Comparison of ENCODE assay signal across 1 cellular context in the genomic region with DNA sequence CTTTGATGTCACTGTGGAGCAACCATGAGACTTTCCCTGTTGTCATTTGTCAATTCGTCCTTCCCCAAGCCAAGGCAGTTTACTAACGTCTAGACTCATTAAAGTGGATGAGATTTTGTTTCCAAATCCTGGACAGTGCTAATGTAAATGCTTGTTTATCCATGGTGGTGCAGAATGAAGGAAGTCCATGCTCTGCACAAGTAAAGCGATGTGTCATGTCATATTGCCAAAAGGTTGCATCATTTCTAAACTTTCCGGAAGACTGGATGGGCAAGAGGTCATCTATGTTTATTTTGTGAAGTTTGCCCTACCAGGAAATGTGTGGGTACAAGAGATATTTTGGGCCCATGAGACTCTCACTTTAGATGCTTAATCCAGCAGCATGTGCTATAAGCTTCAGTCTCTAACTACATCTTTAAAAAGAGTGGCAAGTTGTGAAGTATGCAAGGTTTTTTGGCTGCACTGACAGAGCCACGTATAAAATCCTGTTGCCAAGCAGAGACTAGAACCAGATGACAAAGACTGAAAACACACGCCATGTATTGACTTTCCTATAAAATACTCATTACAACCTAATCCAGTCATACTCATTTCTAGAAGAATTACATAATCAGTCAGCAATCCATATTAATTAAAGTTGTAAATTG.
TF ChIP-seq lines count a peak whose summit lies in the region.

No MANE protein-coding gene starts in this region.

TF ChIP-seq in K562, 482 proteins besides CTCF, POLR2A, EP300 and RAD21 (continued from another document and continues in another):
- TF ChIP-seq, protein P1, sequence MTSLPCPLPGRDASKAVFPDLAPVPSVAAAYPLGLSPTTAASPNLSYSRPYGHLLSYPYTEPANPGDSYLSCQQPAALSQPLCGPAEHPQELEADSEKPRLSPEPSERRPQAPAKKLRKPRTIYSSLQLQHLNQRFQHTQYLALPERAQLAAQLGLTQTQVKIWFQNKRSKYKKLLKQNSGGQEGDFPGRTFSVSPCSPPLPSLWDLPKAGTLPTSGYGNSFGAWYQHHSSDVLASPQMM (CRISPR knock-in tag; IDR thresholded peaks at IDR 0.05) = no peak
- no peak for TF ChIP-seq PTBP1 (IDR thresholded peaks at IDR 0.05; ENCODE audit: low read depth, low read length)
- no peak for TF ChIP-seq PHB2 (IDR thresholded peaks at IDR 0.05; ENCODE audit: low read depth)
- peak; percentile 92 for TF ChIP-seq ZNF766 (CRISPR knock-in tag; conservative IDR thresholded peaks at IDR 0.05)
- TF ChIP-seq, protein P2, sequence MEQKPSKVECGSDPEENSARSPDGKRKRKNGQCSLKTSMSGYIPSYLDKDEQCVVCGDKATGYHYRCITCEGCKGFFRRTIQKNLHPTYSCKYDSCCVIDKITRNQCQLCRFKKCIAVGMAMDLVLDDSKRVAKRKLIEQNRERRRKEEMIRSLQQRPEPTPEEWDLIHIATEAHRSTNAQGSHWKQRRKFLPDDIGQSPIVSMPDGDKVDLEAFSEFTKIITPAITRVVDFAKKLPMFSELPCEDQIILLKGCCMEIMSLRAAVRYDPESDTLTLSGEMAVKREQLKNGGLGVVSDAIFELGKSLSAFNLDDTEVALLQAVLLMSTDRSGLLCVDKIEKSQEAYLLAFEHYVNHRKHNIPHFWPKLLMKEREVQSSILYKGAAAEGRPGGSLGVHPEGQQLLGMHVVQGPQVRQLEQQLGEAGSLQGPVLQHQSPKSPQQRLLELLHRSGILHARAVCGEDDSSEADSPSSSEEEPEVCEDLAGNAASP (IDR thresholded peaks at IDR 0.05) = no peak
- no peak for TF ChIP-seq GATAD2B (IDR thresholded peaks at IDR 0.05; ENCODE audit: borderline replicate concordance)
- TF ChIP-seq, protein P3, sequence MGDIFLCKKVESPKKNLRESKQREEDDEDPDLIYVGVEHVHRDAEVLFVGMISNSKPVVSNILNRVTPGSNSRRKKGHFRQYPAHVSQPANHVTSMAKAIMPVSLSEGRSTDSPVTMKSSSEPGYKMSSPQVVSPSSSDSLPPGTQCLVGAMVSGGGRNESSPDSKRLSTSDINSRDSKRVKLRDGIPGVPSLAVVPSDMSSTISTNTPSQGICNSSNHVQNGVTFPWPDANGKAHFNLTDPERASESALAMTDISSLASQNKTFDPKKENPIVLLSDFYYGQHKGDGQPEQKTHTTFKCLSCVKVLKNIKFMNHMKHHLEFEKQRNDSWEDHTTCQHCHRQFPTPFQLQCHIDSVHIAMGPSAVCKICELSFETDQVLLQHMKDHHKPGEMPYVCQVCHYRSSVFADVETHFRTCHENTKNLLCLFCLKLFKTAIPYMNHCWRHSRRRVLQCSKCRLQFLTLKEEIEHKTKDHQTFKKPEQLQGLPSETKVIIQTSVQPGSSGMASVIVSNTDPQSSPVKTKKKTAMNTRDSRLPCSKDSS (IDR thresholded peaks at IDR 0.05; ENCODE audit: low read depth, partially characterized antibody) = no peak
- TF ChIP-seq HDAC3 (IDR thresholded peaks at IDR 0.05; ENCODE audit: borderline replicate concordance, partially characterized antibody) = peak; percentile 68
- TF ChIP-seq BMI1 (IDR thresholded peaks at IDR 0.05; ENCODE audit: low read length) = no peak
- no peak for TF ChIP-seq MEF2A (IDR thresholded peaks at IDR 0.05; ENCODE audit: control insufficient read depth, low read depth, low read length)
- no peak for TF ChIP-seq STAT5B (CRISPR knock-in tag; IDR thresholded peaks at IDR 0.05)
- TF ChIP-seq ADNP (tag; IDR thresholded peaks at IDR 0.05) = no peak
- TF ChIP-seq SREBF1 (IDR thresholded peaks at IDR 0.05; ENCODE audit: borderline replicate concordance, low read depth, low read length) = no peak
- peak; percentile 45 for TF ChIP-seq TAF9B (IDR thresholded peaks at IDR 0.05; ENCODE audit: partially characterized antibody)
- no peak for TF ChIP-seq PHF21A (IDR thresholded peaks at IDR 0.05; ENCODE audit: borderline replicate concordance, low read depth)
- TF ChIP-seq, protein P4, sequence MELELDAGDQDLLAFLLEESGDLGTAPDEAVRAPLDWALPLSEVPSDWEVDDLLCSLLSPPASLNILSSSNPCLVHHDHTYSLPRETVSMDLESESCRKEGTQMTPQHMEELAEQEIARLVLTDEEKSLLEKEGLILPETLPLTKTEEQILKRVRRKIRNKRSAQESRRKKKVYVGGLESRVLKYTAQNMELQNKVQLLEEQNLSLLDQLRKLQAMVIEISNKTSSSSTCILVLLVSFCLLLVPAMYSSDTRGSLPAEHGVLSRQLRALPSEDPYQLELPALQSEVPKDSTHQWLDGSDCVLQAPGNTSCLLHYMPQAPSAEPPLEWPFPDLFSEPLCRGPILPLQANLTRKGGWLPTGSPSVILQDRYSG (tag; conservative IDR thresholded peaks at IDR 0.05; ENCODE audit: low read depth) = peak; percentile 85
- no peak for TF ChIP-seq ZKSCAN1 (IDR thresholded peaks at IDR 0.05; ENCODE audit: low read depth, low read length)
- no peak for TF ChIP-seq ATF1 (CRISPR knock-in tag; IDR thresholded peaks at IDR 0.05)
- TF ChIP-seq ATF1 (tag; IDR thresholded peaks at IDR 0.05) = peak; percentile 59
- peak in 1 of 2 experiments; percentile 79; a peak in 1 of 4 replicates for TF ChIP-seq TEAD1 (CRISPR knock-in tag; IDR thresholded peaks at IDR 0.05)
- TF ChIP-seq E2F3 (CRISPR knock-in tag; IDR thresholded peaks at IDR 0.05) = no peak
- TF ChIP-seq CREB1 (IDR thresholded peaks at IDR 0.05) = no peak
- no peak for TF ChIP-seq CREB1 (CRISPR knock-in tag; IDR thresholded peaks at IDR 0.05)
- TF ChIP-seq, protein P5, sequence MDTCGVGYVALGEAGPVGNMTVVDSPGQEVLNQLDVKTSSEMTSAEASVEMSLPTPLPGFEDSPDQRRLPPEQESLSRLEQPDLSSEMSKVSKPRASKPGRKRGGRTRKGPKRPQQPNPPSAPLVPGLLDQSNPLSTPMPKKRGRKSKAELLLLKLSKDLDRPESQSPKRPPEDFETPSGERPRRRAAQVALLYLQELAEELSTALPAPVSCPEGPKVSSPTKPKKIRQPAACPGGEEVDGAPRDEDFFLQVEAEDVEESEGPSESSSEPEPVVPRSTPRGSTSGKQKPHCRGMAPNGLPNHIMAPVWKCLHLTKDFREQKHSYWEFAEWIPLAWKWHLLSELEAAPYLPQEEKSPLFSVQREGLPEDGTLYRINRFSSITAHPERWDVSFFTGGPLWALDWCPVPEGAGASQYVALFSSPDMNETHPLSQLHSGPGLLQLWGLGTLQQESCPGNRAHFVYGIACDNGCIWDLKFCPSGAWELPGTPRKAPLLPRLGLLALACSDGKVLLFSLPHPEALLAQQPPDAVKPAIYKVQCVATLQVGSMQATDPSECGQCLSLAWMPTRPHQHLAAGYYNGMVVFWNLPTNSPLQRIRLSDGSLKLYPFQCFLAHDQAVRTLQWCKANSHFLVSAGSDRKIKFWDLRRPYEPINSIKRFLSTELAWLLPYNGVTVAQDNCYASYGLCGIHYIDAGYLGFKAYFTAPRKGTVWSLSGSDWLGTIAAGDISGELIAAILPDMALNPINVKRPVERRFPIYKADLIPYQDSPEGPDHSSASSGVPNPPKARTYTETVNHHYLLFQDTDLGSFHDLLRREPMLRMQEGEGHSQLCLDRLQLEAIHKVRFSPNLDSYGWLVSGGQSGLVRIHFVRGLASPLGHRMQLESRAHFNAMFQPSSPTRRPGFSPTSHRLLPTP (IDR thresholded peaks at IDR 0.05; ENCODE audit: borderline replicate concordance, extremely low read depth, insufficient read length) = no peak
- TF ChIP-seq, protein P6, sequence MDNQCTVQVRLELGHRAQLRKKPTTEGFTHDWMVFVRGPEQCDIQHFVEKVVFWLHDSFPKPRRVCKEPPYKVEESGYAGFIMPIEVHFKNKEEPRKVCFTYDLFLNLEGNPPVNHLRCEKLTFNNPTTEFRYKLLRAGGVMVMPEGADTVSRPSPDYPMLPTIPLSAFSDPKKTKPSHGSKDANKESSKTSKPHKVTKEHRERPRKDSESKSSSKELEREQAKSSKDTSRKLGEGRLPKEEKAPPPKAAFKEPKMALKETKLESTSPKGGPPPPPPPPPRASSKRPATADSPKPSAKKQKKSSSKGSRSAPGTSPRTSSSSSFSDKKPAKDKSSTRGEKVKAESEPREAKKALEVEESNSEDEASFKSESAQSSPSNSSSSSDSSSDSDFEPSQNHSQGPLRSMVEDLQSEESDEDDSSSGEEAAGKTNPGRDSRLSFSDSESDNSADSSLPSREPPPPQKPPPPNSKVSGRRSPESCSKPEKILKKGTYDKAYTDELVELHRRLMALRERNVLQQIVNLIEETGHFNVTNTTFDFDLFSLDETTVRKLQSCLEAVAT (IDR thresholded peaks at IDR 0.05) = no peak
- TF ChIP-seq NR3C1 (CRISPR knock-in tag; IDR thresholded peaks at IDR 0.05) = no peak
- TF ChIP-seq, protein P7, sequence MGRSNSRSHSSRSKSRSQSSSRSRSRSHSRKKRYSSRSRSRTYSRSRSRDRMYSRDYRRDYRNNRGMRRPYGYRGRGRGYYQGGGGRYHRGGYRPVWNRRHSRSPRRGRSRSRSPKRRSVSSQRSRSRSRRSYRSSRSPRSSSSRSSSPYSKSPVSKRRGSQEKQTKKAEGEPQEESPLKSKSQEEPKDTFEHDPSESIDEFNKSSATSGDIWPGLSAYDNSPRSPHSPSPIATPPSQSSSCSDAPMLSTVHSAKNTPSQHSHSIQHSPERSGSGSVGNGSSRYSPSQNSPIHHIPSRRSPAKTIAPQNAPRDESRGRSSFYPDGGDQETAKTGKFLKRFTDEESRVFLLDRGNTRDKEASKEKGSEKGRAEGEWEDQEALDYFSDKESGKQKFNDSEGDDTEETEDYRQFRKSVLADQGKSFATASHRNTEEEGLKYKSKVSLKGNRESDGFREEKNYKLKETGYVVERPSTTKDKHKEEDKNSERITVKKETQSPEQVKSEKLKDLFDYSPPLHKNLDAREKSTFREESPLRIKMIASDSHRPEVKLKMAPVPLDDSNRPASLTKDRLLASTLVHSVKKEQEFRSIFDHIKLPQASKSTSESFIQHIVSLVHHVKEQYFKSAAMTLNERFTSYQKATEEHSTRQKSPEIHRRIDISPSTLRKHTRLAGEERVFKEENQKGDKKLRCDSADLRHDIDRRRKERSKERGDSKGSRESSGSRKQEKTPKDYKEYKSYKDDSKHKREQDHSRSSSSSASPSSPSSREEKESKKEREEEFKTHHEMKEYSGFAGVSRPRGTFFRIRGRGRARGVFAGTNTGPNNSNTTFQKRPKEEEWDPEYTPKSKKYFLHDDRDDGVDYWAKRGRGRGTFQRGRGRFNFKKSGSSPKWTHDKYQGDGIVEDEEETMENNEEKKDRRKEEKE (IDR thresholded peaks at IDR 0.05; ENCODE audit: borderline replicate concordance in 1 of 2, control insufficient read depth in 1 of 2, low read depth in 2 of 2, low read length in 1 of 2) = no peak
- no peak for TF ChIP-seq POU5F1 (IDR thresholded peaks at IDR 0.05; ENCODE audit: borderline replicate concordance, low read depth, low read length, partially characterized antibody)
- TF ChIP-seq ZSCAN32 (CRISPR knock-in tag; IDR thresholded peaks at IDR 0.05) = peak; percentile 98
- no peak for TF ChIP-seq ZNF217 (CRISPR knock-in tag; IDR thresholded peaks at IDR 0.05)
- TF ChIP-seq BRD4 (IDR thresholded peaks at IDR 0.05) = peak; percentile 83; the same call in 1 of the 2 replicates
- TF ChIP-seq, protein P8, sequence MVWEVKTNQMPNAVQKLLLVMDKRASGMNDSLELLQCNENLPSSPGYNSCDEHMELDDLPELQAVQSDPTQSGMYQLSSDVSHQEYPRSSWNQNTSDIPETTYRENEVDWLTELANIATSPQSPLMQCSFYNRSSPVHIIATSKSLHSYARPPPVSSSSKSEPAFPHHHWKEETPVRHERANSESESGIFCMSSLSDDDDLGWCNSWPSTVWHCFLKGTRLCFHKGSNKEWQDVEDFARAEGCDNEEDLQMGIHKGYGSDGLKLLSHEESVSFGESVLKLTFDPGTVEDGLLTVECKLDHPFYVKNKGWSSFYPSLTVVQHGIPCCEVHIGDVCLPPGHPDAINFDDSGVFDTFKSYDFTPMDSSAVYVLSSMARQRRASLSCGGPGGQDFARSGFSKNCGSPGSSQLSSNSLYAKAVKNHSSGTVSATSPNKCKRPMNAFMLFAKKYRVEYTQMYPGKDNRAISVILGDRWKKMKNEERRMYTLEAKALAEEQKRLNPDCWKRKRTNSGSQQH (CRISPR knock-in tag; IDR thresholded peaks at IDR 0.05) = no peak
- TF ChIP-seq ZBTB7A (IDR thresholded peaks at IDR 0.05; ENCODE audit: borderline replicate concordance, control insufficient read depth, low read depth, low read length) = no peak
- no peak; the same call in 1 of the 2 replicates for TF ChIP-seq TAL1 (IDR thresholded peaks at IDR 0.05)
- TF ChIP-seq NUFIP1 (IDR thresholded peaks at IDR 0.05; ENCODE audit: partially characterized antibody) = no peak
- TF ChIP-seq BRF1 (IDR thresholded peaks at IDR 0.05; ENCODE audit: borderline replicate concordance, extremely low read depth, insufficient read length) = no peak
- no peak for TF ChIP-seq RBM22 (IDR thresholded peaks at IDR 0.05; ENCODE audit: low read depth, low read length, poor library complexity, severe bottlenecking)
- TF ChIP-seq, protein P9, sequence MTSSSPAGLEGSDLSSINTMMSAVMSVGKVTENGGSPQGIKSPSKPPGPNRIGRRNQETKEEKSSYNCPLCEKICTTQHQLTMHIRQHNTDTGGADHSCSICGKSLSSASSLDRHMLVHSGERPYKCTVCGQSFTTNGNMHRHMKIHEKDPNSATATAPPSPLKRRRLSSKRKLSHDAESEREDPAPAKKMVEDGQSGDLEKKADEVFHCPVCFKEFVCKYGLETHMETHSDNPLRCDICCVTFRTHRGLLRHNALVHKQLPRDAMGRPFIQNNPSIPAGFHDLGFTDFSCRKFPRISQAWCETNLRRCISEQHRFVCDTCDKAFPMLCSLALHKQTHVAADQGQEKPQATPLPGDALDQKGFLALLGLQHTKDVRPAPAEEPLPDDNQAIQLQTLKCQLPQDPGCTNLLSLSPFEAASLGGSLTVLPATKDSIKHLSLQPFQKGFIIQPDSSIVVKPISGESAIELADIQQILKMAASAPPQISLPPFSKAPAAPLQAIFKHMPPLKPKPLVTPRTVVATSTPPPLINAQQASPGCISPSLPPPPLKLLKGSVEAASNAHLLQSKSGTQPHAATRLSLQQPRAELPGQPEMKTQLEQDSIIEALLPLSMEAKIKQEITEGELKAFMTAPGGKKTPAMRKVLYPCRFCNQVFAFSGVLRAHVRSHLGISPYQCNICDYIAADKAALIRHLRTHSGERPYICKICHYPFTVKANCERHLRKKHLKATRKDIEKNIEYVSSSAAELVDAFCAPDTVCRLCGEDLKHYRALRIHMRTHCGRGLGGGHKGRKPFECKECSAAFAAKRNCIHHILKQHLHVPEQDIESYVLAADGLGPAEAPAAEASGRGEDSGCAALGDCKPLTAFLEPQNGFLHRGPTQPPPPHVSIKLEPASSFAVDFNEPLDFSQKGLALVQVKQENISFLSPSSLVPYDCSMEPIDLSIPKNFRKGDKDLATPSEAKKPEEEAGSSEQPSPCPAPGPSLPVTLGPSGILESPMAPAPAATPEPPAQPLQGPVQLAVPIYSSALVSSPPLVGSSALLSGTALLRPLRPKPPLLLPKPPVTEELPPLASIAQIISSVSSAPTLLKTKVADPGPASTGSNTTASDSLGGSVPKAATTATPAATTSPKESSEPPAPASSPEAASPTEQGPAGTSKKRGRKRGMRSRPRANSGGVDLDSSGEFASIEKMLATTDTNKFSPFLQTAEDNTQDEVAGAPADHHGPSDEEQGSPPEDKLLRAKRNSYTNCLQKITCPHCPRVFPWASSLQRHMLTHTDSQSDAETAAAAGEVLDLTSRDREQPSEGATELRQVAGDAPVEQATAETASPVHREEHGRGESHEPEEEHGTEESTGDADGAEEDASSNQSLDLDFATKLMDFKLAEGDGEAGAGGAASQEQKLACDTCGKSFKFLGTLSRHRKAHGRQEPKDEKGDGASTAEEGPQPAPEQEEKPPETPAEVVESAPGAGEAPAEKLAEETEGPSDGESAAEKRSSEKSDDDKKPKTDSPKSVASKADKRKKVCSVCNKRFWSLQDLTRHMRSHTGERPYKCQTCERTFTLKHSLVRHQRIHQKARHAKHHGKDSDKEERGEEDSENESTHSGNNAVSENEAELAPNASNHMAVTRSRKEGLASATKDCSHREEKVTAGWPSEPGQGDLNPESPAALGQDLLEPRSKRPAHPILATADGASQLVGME (CRISPR knock-in tag; IDR thresholded peaks at IDR 0.05) = 0 out of 2 replicates have a peak, but pooled peaks have one; percentile 50
- TF ChIP-seq TBL1XR1 (IDR thresholded peaks at IDR 0.05; ENCODE audit: low read length in 2 of 2) = peak in 1 of 2 experiments; percentile 66; a peak in 2 of 4 replicates
- no peak for TF ChIP-seq CSDE1 (IDR thresholded peaks at IDR 0.05)
- peak; percentile 15; the same call in 1 of the 2 replicates for TF ChIP-seq ZNF444 (CRISPR knock-in tag; IDR thresholded peaks at IDR 0.05)
